In the genomic region with DNA sequence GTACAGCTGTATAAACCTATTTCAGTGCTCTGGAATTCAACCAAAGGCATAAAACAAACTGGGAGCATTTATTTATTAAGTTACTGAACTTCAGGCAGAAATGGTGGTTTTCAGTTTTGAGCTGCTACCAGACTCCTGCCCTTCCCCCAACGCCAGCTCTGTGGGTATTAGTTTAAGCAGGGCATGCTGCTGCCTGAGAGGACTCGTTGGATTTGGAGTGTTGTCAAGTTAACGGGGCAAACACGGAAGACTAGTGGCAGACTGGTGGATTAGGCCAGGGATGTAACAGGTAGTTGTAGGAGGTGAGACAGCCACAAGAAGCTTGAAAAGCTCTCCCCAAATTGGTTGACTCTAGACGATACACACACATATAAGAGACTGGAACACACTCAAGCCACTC, we compare ENCODE assay signal across 10 cellular contexts. TPM values are rescaled to one million over a fixed set of nuclear protein-coding genes. Genes with fewer than 3 reads are reported as not detected.
"Had no signal": no experiment of that assay in that cellular context is flagged by ENCODE, and none has a peak within 500 bp of the region (broad histone marks: within the 10 kb centered on the region; RNA-seq: fewer than 3 reads in every experiment).

No MANE protein-coding gene starts in this region.

RNA-seq across cellular contexts. Expression of a gene that starts 38.9 kb away (rescaled TPM):
- total RNA-seq: aorta, cerebellum, endothelial cell of umbilical vein, kidney epithelial cell, left ventricle myocardium inferior, mononuclear cell, osteocyte, psoas muscle, tibial nerve, uterus had no signal
- polyA plus RNA-seq: aorta, endothelial cell of umbilical vein had no signal
